ENCODE assay signal across 28 cellular contexts in the genomic region with DNA sequence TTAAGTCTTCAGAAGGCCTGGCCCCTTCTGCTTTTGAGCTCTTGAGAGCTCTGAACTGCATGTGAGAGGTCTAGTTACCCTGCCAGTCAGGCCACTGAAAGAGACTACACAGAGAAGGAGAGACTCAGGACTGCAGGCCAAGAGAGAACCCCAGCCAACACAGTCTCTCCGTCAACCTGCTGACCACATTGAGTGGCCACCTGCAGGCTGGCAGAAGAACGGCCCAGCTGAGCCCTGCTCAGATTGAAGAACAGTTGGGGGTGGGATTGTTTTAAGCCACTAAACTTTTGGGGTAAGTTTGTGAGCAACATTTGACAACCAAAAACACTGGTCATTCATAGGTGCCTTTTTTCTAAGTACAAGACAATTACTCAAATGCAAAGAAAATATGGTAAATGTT.
"Had no signal": no experiment of that assay in that cellular context is flagged by ENCODE, and none has a peak within 500 bp of the region (broad histone marks: within the 10 kb centered on the region; RNA-seq: fewer than 3 reads in every experiment).

No MANE protein-coding gene starts in this region.

- H3K36me3 ChIP-seq: left lung, lower lobe of right lung, pancreas, prostate gland, sigmoid colon, spleen, tibial nerve, uterus had no signal

- H3K4me1 ChIP-seq: left lung, lower lobe of right lung, pancreas, prostate gland, sigmoid colon, spleen, tibial nerve, uterus had no signal

- ATAC-seq: left colon; left lung; lower lobe of right lung; naive thymus-derived CD8-positive, alpha-beta T cell; pancreas; right cardiac atrium; stimulated activated memory B cell treated with anti-CD40 and anti-IgM and Interleukin-4, amounts not matched to agents 10 μg/mL and 1 μg/mL and 100 μg/mL, for 72 hours; stimulated activated naive CD8-positive, alpha-beta T cell treated with anti-CD3 and anti-CD28 coated beads, Interleukin-15, amount 100 ng/mL, for 72 hours had no signal

- H3K4me3 Mint-ChIP-seq: immature natural killer cell; naive thymus-derived CD8-positive, alpha-beta T cell; nephron; neural crest cell; stimulated activated memory B cell treated with anti-CD40 and anti-IgM and Interleukin-4, amounts not matched to agents 10 μg/mL and 1 μg/mL and 100 μg/mL, for 72 hours; stimulated activated naive CD8-positive, alpha-beta T cell treated with anti-CD3 and anti-CD28 coated beads, Interleukin-15, amount 100 ng/mL, for 72 hours; type B pancreatic cell had no signal

- H3K27me3 ChIP-seq: left lung, pancreas, sigmoid colon, spleen, tibial nerve, uterus had no signal

- H3K27ac ChIP-seq: left lung, lower lobe of right lung, pancreas, prostate gland, sigmoid colon, spleen, tibial nerve, uterus had no signal

- H3K4me1 Mint-ChIP-seq: immature natural killer cell; nephron; neural crest cell; stimulated activated memory B cell treated with anti-CD40 and anti-IgM and Interleukin-4, amounts not matched to agents 10 μg/mL and 1 μg/mL and 100 μg/mL, for 72 hours; stimulated activated naive CD8-positive, alpha-beta T cell treated with anti-CD3 and anti-CD28 coated beads, Interleukin-15, amount 100 ng/mL, for 72 hours had no signal

- DNase-seq: hypothalamus; immature natural killer cell; kidney; left colon; left lung; lower lobe of right lung; mammary epithelial cell; mesenchymal stem cell; naive thymus-derived CD8-positive, alpha-beta T cell; nucleus accumbens; pancreas; posterior cingulate gyrus; retina; right cardiac atrium; sigmoid colon; small intestine; spleen; stimulated activated CD4-positive, alpha-beta T cell treated with anti-CD3 and anti-CD28 coated beads, Interleukin-4, amount 100 ng/mL, for 24 hours; stimulated activated naive CD4-positive, alpha-beta T cell treated with Interleukin-2 at 50 U/mL for 16 hours; stimulated activated naive CD8-positive, alpha-beta T cell treated with anti-CD3 and anti-CD28 coated beads, Interleukin-15, amount 100 ng/mL, for 72 hours; substantia nigra; uterus had no signal

- H3K27me3 Mint-ChIP-seq: stimulated activated memory B cell treated with anti-CD40 and anti-IgM and Interleukin-4, amounts not matched to agents 10 μg/mL and 1 μg/mL and 100 μg/mL, for 72 hours; stimulated activated naive CD8-positive, alpha-beta T cell treated with anti-CD3 and anti-CD28 coated beads, Interleukin-15, amount 100 ng/mL, for 72 hours; type B pancreatic cell had no signal

- H3K4me3 ChIP-seq: left lung, lower lobe of right lung, pancreas, prostate gland, sigmoid colon, spleen, tibial nerve, uterus had no signal

- H3K27ac Mint-ChIP-seq: immature natural killer cell; naive thymus-derived CD8-positive, alpha-beta T cell; nephron; stimulated activated memory B cell treated with anti-CD40 and anti-IgM and Interleukin-4, amounts not matched to agents 10 μg/mL and 1 μg/mL and 100 μg/mL, for 72 hours; stimulated activated naive CD8-positive, alpha-beta T cell treated with anti-CD3 and anti-CD28 coated beads, Interleukin-15, amount 100 ng/mL, for 72 hours; type B pancreatic cell had no signal

- H3K36me3 Mint-ChIP-seq: immature natural killer cell; naive thymus-derived CD8-positive, alpha-beta T cell; stimulated activated memory B cell treated with anti-CD40 and anti-IgM and Interleukin-4, amounts not matched to agents 10 μg/mL and 1 μg/mL and 100 μg/mL, for 72 hours had no signal
